In genomic region chr18:53757346-53757745, GRCh38 we compare ENCODE assay signal across 1 cellular context.
TF ChIP-seq lines count a peak whose summit lies in the region.

No MANE protein-coding gene starts in this region.

TF ChIP-seq in GM23338, 12 proteins besides CTCF, POLR2A, EP300 and RAD21 (continued from another document):
- TF ChIP-seq ZNF462 (CRISPR knock-in tag; IDR thresholded peaks at IDR 0.05) = no peak
- TF ChIP-seq NANOG (IDR thresholded peaks at IDR 0.05; ENCODE audit: borderline replicate concordance) = no peak
- TF ChIP-seq CREB1 (CRISPR knock-in tag; IDR thresholded peaks at IDR 0.05; ENCODE audit: low read depth) = no peak
- TF ChIP-seq EZH2phosphoT487 (IDR thresholded peaks at IDR 0.05; ENCODE audit: unreplicated experiment) = no peak
- TF ChIP-seq ETS1 (IDR thresholded peaks at IDR 0.05) = no peak
- TF ChIP-seq STAT1 (IDR thresholded peaks at IDR 0.05; ENCODE audit: unreplicated experiment) = no peak
- no peak for TF ChIP-seq JUNB (IDR thresholded peaks at IDR 0.05; ENCODE audit: unreplicated experiment)
- no peak for TF ChIP-seq REST (IDR thresholded peaks at IDR 0.05; ENCODE audit: unreplicated experiment)
- TF ChIP-seq EZH2 (IDR thresholded peaks at IDR 0.05; ENCODE audit: low read depth, unreplicated experiment) = no peak
- TF ChIP-seq POLR2AphosphoS5 (IDR thresholded peaks at IDR 0.05; ENCODE audit: low read depth) = no peak
